16 cellular contexts compared by ENCODE assay signal in genomic region chr11:15615412-15616096, GRCh38.
"Had no signal": no experiment of that assay in that cellular context is flagged by ENCODE, and none has a peak within 500 bp of the region (broad histone marks: within the 10 kb centered on the region; RNA-seq: fewer than 3 reads in every experiment).

No MANE protein-coding gene starts in this region.

- H3K4me3 Mint-ChIP-seq: activated naive CD4-positive, alpha-beta T cell treated with anti-CD3 and anti-CD28 coated beads for 36 hours; activated naive CD8-positive, alpha-beta T cell treated with anti-CD3 and anti-CD28 coated beads, Interleukin-2, amount 50 U/mL, for 24 hours; natural killer cell treated with Interleukin-12 subunit alpha and Interleukin-12 subunit beta and Interleukin-15 and Interleukin-18, amount 100 ng/mL, for 72 hours; stimulated activated naive CD8-positive, alpha-beta T cell treated with anti-CD3 and anti-CD28 coated beads, Interleukin-15, Interleukin-2, amounts not matched to agents 100 ng/mL and 50 ng/mL, for 24 hours; T-helper 2 cell treated with Interferon-gamma antibody and Interleukin-4, amounts not matched to agents 5 μg/mL and 100 μg/mL, for 36 hours had no signal

- H3K36me3 Mint-ChIP-seq: natural killer cell treated with Interleukin-12 subunit alpha and Interleukin-12 subunit beta and Interleukin-15 and Interleukin-18, amount 100 ng/mL, for 72 hours had no signal

- H3K9me3 Mint-ChIP-seq: activated naive CD4-positive, alpha-beta T cell treated with anti-CD3 and anti-CD28 coated beads for 36 hours; activated naive CD8-positive, alpha-beta T cell treated with anti-CD3 and anti-CD28 coated beads, Interleukin-2, amount 50 U/mL, for 24 hours; activated T-helper 2 cell treated with anti-CD3 and anti-CD28 coated beads, Interferon-gamma antibody, Interleukin-2, Interleukin-4, amounts not matched to agents 10 μg/mL and 5 μg/mL and 100 μg/mL, durations not matched to agents 14 hours and 24 hours and 36 hours; stimulated activated naive CD8-positive, alpha-beta T cell treated with anti-CD3 and anti-CD28 coated beads, Interleukin-15, Interleukin-2, amounts not matched to agents 100 ng/mL and 50 ng/mL, for 24 hours; T-helper 2 cell treated with Interferon-gamma antibody and Interleukin-4, amounts not matched to agents 5 μg/mL and 100 μg/mL, for 36 hours had no signal

- H3K4me1 Mint-ChIP-seq: activated naive CD8-positive, alpha-beta T cell treated with anti-CD3 and anti-CD28 coated beads, Interleukin-2, amount 50 U/mL, for 24 hours had no signal

- H3K27ac Mint-ChIP-seq: activated naive CD4-positive, alpha-beta T cell treated with anti-CD3 and anti-CD28 coated beads for 36 hours; activated naive CD8-positive, alpha-beta T cell treated with anti-CD3 and anti-CD28 coated beads, Interleukin-2, amount 50 U/mL, for 24 hours; activated T-helper 2 cell treated with anti-CD3 and anti-CD28 coated beads, Interferon-gamma antibody, Interleukin-2, Interleukin-4, amounts not matched to agents 10 μg/mL and 5 μg/mL and 100 μg/mL, durations not matched to agents 14 hours and 24 hours and 36 hours; natural killer cell treated with Interleukin-12 subunit alpha and Interleukin-12 subunit beta and Interleukin-15 and Interleukin-18, amount 100 ng/mL, for 72 hours; stimulated activated naive CD8-positive, alpha-beta T cell treated with anti-CD3 and anti-CD28 coated beads, Interleukin-15, Interleukin-2, amounts not matched to agents 100 ng/mL and 50 ng/mL, for 24 hours; T-helper 2 cell treated with Interferon-gamma antibody and Interleukin-4, amounts not matched to agents 5 μg/mL and 100 μg/mL, for 36 hours had no signal

- ATAC-seq: activated naive CD8-positive, alpha-beta T cell treated with anti-CD3 and anti-CD28 coated beads, Interleukin-2, amount 50 U/mL, for 24 hours; left lung; natural killer cell treated with Interleukin-12 subunit alpha and Interleukin-12 subunit beta and Interleukin-15 and Interleukin-18, amount 100 ng/mL, for 72 hours; sciatic nerve had no signal

- DNase-seq: activated CD4-positive, alpha-beta T cell treated with anti-CD3 and anti-CD28 coated beads, Interleukin-2, amount 50 U/mL, for 4 hours; activated naive CD4-positive, alpha-beta T cell treated with anti-CD3 and anti-CD28 coated beads for 36 hours; activated naive CD8-positive, alpha-beta T cell treated with anti-CD3 and anti-CD28 coated beads, Interleukin-2, amount 50 U/mL, for 24 hours; activated T-cell treated with anti-CD3 and anti-CD28 coated beads, Interleukin-2, amount 50 U/mL, for 1 hour; erythroblast; gastrocnemius medialis; left lung; mesenchymal stem cell; occipital lobe; SW 1271; testis had no signal
